Comparison of ENCODE assay signal across 10 cellular contexts in genomic region chr22:20942203-20942902, GRCh38. TPM values are rescaled to one million over a fixed set of nuclear protein-coding genes. Genes with fewer than 3 reads are reported as not detected.
DNase-seq lines count a peak whose midpoint lies in the region; ATAC-seq and TF ChIP-seq lines count a peak whose summit lies in the region.
"Not testable (repeated sequence)": the region's sequence is repeated elsewhere in the genome, so short reads cannot be mapped to it uniquely, and the experiment has no call there.
"Had no signal": no experiment of that assay in that cellular context is flagged by ENCODE, and none has a peak within 500 bp of the region (broad histone marks: within the 10 kb centered on the region; RNA-seq: fewer than 3 reads in every experiment).

No MANE protein-coding gene starts in this region.

- not testable (repeated sequence) for H3K9me3 ChIP-seq in CD4-positive, CD25-positive, alpha-beta regulatory T cell (ENCODE audit: control insufficient read depth in 2 of 2, low read length in 2 of 2); naive thymus-derived CD4-positive, alpha-beta T cell (ENCODE audit: control insufficient read depth in 2 of 3, low read length in 3 of 3)

- peaks cover 40% of the 10 kb centered on the region for H3K36me3 Mint-ChIP-seq in CD4-positive, CD25-positive, alpha-beta regulatory T cell
- H3K36me3 Mint-ChIP-seq in T-helper 2 cell treated with Interferon-gamma antibody and Interleukin-4, amounts not matched to agents 5 μg/mL and 100 μg/mL, for 36 hours (ENCODE audit: low read depth), result peaks cover 33% of the 10 kb centered on the region
- peaks cover 18% of the 10 kb centered on the region for H3K36me3 Mint-ChIP-seq in central memory CD8-positive, alpha-beta T cell (ENCODE audit: insufficient read depth)
- H3K36me3 Mint-ChIP-seq in immature natural killer cell; progenitor cell of endocrine pancreas (ENCODE audit: insufficient read depth): not testable (repeated sequence)
- H3K36me3 Mint-ChIP-seq in naive thymus-derived CD4-positive, alpha-beta T cell, result peaks cover 9 to 41% (median 17%) of the 10 kb centered on the region in 5 donors

- H3K9me3 Mint-ChIP-seq in CD4-positive, CD25-positive, alpha-beta regulatory T cell; T-helper 2 cell treated with Interferon-gamma antibody and Interleukin-4, amounts not matched to agents 5 μg/mL and 100 μg/mL, for 36 hours; central memory CD8-positive, alpha-beta T cell; immature natural killer cell; naive thymus-derived CD4-positive, alpha-beta T cell; progenitor cell of endocrine pancreas (ENCODE audit: low read depth): not testable (repeated sequence)

- intact Hi-C loops in naive thymus-derived CD4-positive, alpha-beta T cell (cut with micrococcal nuclease), result not testable (repeated sequence)

- peaks cover 62 to 87% (median 66%) of the 10 kb centered on the region in 4 donors for H3K4me1 Mint-ChIP-seq in CD4-positive, CD25-positive, alpha-beta regulatory T cell
- peaks cover 27% of the 10 kb centered on the region for H3K4me1 Mint-ChIP-seq in T-helper 2 cell treated with Interferon-gamma antibody and Interleukin-4, amounts not matched to agents 5 μg/mL and 100 μg/mL, for 36 hours (ENCODE audit: low read depth)
- peaks cover 91% of the 10 kb centered on the region for H3K4me1 Mint-ChIP-seq in central memory CD8-positive, alpha-beta T cell
- H3K4me1 Mint-ChIP-seq in immature natural killer cell (peaks cover 89 to 93% of the 10 kb centered on the region in 2 donors), progenitor cell of endocrine pancreas (ENCODE audit: low read depth) (peaks cover 28% of the 10 kb centered on the region)
- H3K4me1 Mint-ChIP-seq in naive thymus-derived CD4-positive, alpha-beta T cell, result peaks cover 51 to 95% (median 81%) of the 10 kb centered on the region in 7 donors

- not testable (repeated sequence) for H3K27ac ChIP-seq in CD4-positive, CD25-positive, alpha-beta regulatory T cell (ENCODE audit: insufficient read depth, low read length, poor library complexity, severe bottlenecking); naive thymus-derived CD4-positive, alpha-beta T cell (ENCODE audit: low read depth, low read length)

- peak overlapping the region; percentile 41 to 83 (median 82) for H3K27ac Mint-ChIP-seq in CD4-positive, CD25-positive, alpha-beta regulatory T cell
- peak overlapping the region; percentile 8 for H3K27ac Mint-ChIP-seq in T-helper 2 cell treated with Interferon-gamma antibody and Interleukin-4, amounts not matched to agents 5 μg/mL and 100 μg/mL, for 36 hours
- peak overlapping the region; percentile 49 for H3K27ac Mint-ChIP-seq in central memory CD8-positive, alpha-beta T cell (ENCODE audit: low read depth)
- H3K27ac Mint-ChIP-seq in immature natural killer cell (peak overlapping the region in 3 of 6 donors; percentile 35 to 49 (median 43)), progenitor cell of endocrine pancreas (peak overlapping the region; percentile 37)
- H3K27ac Mint-ChIP-seq in naive thymus-derived CD4-positive, alpha-beta T cell, result peak overlapping the region in 2 of 9 donors; percentile 57 to 75

- DNase-seq in CD4-positive, CD25-positive, alpha-beta regulatory T cell; T-helper 2 cell treated with Interferon-gamma antibody and Interleukin-4, amounts not matched to agents 5 μg/mL and 100 μg/mL, for 36 hours (ENCODE audit: low spot score); central memory CD8-positive, alpha-beta T cell (ENCODE audit: low spot score in 2 of 2); immature natural killer cell; naive thymus-derived CD4-positive, alpha-beta T cell; progenitor cell of endocrine pancreas (ENCODE audit: low spot score, unreplicated experiment): not testable (repeated sequence)
- peak; percentile 31 for DNase-seq in M059J (ENCODE audit: low read depth)

- POLR2A ChIA-PET in naive thymus-derived CD4-positive, alpha-beta T cell (lab: Charles Lee), result not testable (repeated sequence)

- H3K36me3 ChIP-seq in CD4-positive, CD25-positive, alpha-beta regulatory T cell (ENCODE audit: control insufficient read depth, insufficient read depth, low read length), result peaks cover 18% of the 10 kb centered on the region
- not testable (repeated sequence) for H3K36me3 ChIP-seq in naive thymus-derived CD4-positive, alpha-beta T cell (ENCODE audit: control insufficient read depth in 2 of 3, insufficient read depth in 3 of 3, low read length in 3 of 3)

- not testable (repeated sequence) for ATAC-seq in CD4-positive, CD25-positive, alpha-beta regulatory T cell (ENCODE audit: low read depth in 2 of 2); central memory CD8-positive, alpha-beta T cell (replicated peaks; ENCODE audit: extremely low read depth, poor library complexity, severe bottlenecking); naive thymus-derived CD4-positive, alpha-beta T cell

- H3K4me3 Mint-ChIP-seq in CD4-positive, CD25-positive, alpha-beta regulatory T cell, result peak overlapping the region in 3 of 4 donors; percentile 41 to 70 (median 49)
- not testable (repeated sequence) for H3K4me3 Mint-ChIP-seq in T-helper 2 cell treated with Interferon-gamma antibody and Interleukin-4, amounts not matched to agents 5 μg/mL and 100 μg/mL, for 36 hours; progenitor cell of endocrine pancreas (ENCODE audit: low read depth)
- H3K4me3 Mint-ChIP-seq in central memory CD8-positive, alpha-beta T cell, result peak overlapping the region; percentile 20
- peak overlapping the region in 3 of 5 donors; percentile 8 to 45 (median 28) for H3K4me3 Mint-ChIP-seq in immature natural killer cell
- peak overlapping the region in 7 of 10 donors; percentile 14 to 52 (median 37) for H3K4me3 Mint-ChIP-seq in naive thymus-derived CD4-positive, alpha-beta T cell

- H3K27me3 ChIP-seq in CD4-positive, CD25-positive, alpha-beta regulatory T cell (ENCODE audit: control insufficient read depth, insufficient read depth, low read length); naive thymus-derived CD4-positive, alpha-beta T cell (ENCODE audit: control insufficient read depth in 2 of 2, insufficient read depth in 2 of 2, low read length in 2 of 2): not testable (repeated sequence)

- CTCF ChIA-PET in naive thymus-derived CD4-positive, alpha-beta T cell (lab: Charles Lee), result not testable (repeated sequence)

- H3K4me1 ChIP-seq in CD4-positive, CD25-positive, alpha-beta regulatory T cell (ENCODE audit: control insufficient read depth, insufficient read depth, low read length, poor library complexity, severe bottlenecking), result peaks cover 54% of the 10 kb centered on the region
- H3K4me1 ChIP-seq in naive thymus-derived CD4-positive, alpha-beta T cell (ENCODE audit: control insufficient read depth in 2 of 2, insufficient read depth in 2 of 2, low read length in 2 of 2), result peaks cover 16 to 19% of the 10 kb centered on the region in 2 donors

- H3K4me3 ChIP-seq in CD4-positive, CD25-positive, alpha-beta regulatory T cell (ENCODE audit: low read depth, low read length); naive thymus-derived CD4-positive, alpha-beta T cell (ENCODE audit: low read length): not testable (repeated sequence)

- TF ChIP-seq CTCF in progenitor cell of endocrine pancreas (IDR thresholded peaks at IDR 0.05; ENCODE audit: unreplicated experiment), result not testable (repeated sequence)

- not testable (repeated sequence) for H3K27me3 Mint-ChIP-seq in CD4-positive, CD25-positive, alpha-beta regulatory T cell; T-helper 2 cell treated with Interferon-gamma antibody and Interleukin-4, amounts not matched to agents 5 μg/mL and 100 μg/mL, for 36 hours (ENCODE audit: low read depth); central memory CD8-positive, alpha-beta T cell; immature natural killer cell (ENCODE audit: low read depth in 3 of 3); naive thymus-derived CD4-positive, alpha-beta T cell; progenitor cell of endocrine pancreas

RNA-seq across cellular contexts. Expression of gene AIFM3, which starts 24.7 kb away (rescaled TPM):
- 0.49 TPM for total RNA-seq in CD4-positive, CD25-positive, alpha-beta regulatory T cell
- polyA plus RNA-seq in CD4-positive, CD25-positive, alpha-beta regulatory T cell, result not detected
- 0.10 and 0.47 TPM in 2 replicates for total RNA-seq in M059J (2014; rRNA removed; shearing (Covaris generic))
- polyA plus RNA-seq in immature natural killer cell, result 1 to 10 TPM in 1 of 3 donors, under 1 TPM in 1, not detected in 1; 0.30 to 1.4 TPM
- 1 to 10 TPM in 3 of 5 experiments, under 1 TPM in 2; 0.24 to 9.0 (median 1.2) TPM for total RNA-seq in naive thymus-derived CD4-positive, alpha-beta T cell
- under 1 TPM; 0.17 to 0.32 TPM for polyA plus RNA-seq in naive thymus-derived CD4-positive, alpha-beta T cell
- total RNA-seq in progenitor cell of endocrine pancreas, result 1.8 and 2.3 TPM in 2 replicates
- total RNA-seq: A673, H4 had no signal
- polyA plus RNA-seq: GM23248 had no signal

RNA-seq across cellular contexts. Expression of gene CRKL, which starts 25.1 kb away (rescaled TPM):
- 49.5 TPM for total RNA-seq in CD4-positive, CD25-positive, alpha-beta regulatory T cell
- 10 to 100 TPM; 41.7 to 61.4 (median 57.0) TPM for polyA plus RNA-seq in CD4-positive, CD25-positive, alpha-beta regulatory T cell
- total RNA-seq in M059J (2014; rRNA removed; shearing (Covaris generic)), result 32.8 and 43.9 TPM in 2 replicates
- 10 to 100 TPM; 26.7 to 50.7 (median 43.1) TPM for polyA plus RNA-seq in immature natural killer cell
- 10 to 100 TPM; 38.9 to 82.7 (median 77.8) TPM for total RNA-seq in naive thymus-derived CD4-positive, alpha-beta T cell
- 10 to 100 TPM; 44.7 to 65.8 TPM for polyA plus RNA-seq in naive thymus-derived CD4-positive, alpha-beta T cell
- 81.4 and 86.3 TPM in 2 replicates for total RNA-seq in progenitor cell of endocrine pancreas

RNA-seq across cellular contexts. Expression of gene LZTR1, which starts 39.7 kb away (rescaled TPM):
- total RNA-seq in CD4-positive, CD25-positive, alpha-beta regulatory T cell, result 69.4 TPM
- 10 to 100 TPM in 3 of 4 donors, 1 to 10 TPM in 1; 9.6 to 12.1 (median 11.7) TPM for polyA plus RNA-seq in CD4-positive, CD25-positive, alpha-beta regulatory T cell
- total RNA-seq in M059J (2014; rRNA removed; shearing (Covaris generic)), result 13.0 and 14.0 TPM in 2 replicates
- 10 to 100 TPM in 2 of 3 donors, 1 to 10 TPM in 1; 8.1 to 18.4 (median 11.1) TPM for polyA plus RNA-seq in immature natural killer cell
- total RNA-seq in naive thymus-derived CD4-positive, alpha-beta T cell, result 100 to 1,000 TPM in 2 of 5 experiments, 10 to 100 TPM in 3; 61.8 to 104 (median 74.2) TPM
- 10 to 100 TPM; 11.4 to 15.6 TPM for polyA plus RNA-seq in naive thymus-derived CD4-positive, alpha-beta T cell
- total RNA-seq in progenitor cell of endocrine pancreas, result 91.6 and 93.8 TPM in 2 replicates

RNA-seq across cellular contexts. Expression of gene THAP7, which starts 59.6 kb away (rescaled TPM):
- total RNA-seq in CD4-positive, CD25-positive, alpha-beta regulatory T cell, result 41.7 TPM
- polyA plus RNA-seq in CD4-positive, CD25-positive, alpha-beta regulatory T cell, result 10 to 100 TPM; 38.5 to 58.0 (median 47.4) TPM
- 50.2 and 52.6 TPM in 2 replicates for total RNA-seq in M059J (2014; rRNA removed; shearing (Covaris generic))
- polyA plus RNA-seq in immature natural killer cell, result 10 to 100 TPM; 28.9 to 41.4 (median 32.9) TPM
- total RNA-seq in naive thymus-derived CD4-positive, alpha-beta T cell, result 10 to 100 TPM; 25.8 to 73.3 (median 64.7) TPM
- 10 to 100 TPM; 53.8 to 69.3 TPM for polyA plus RNA-seq in naive thymus-derived CD4-positive, alpha-beta T cell
- total RNA-seq in progenitor cell of endocrine pancreas, result 17.6 and 20.2 TPM in 2 replicates
